8 cellular contexts compared by ENCODE assay signal in the genomic region with DNA sequence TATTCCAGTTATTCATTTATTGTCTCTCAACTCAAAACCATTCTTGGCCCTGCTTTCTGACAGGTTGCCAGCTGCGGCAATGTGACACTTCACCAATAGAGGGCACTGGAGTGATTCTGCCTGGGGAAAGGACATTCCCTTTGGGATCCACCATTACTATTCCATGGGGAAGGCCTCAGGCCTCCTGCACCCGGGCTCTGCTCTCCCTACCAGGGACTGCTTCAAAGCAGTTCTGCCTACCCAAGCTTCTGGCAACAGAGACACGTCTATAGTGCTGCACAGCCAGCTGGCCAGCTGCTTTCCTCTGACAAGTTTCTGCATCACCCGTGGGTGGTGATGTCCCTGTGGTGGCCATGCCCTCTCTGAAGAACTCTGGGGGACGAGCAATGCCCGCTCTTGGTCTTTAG.
DNase-seq lines count a peak whose midpoint lies in the region; ATAC-seq and TF ChIP-seq lines count a peak whose summit lies in the region.

No MANE protein-coding gene starts in this region.

- no peak overlapping the region for H2BK120ac ChIP-seq in mesendoderm (ENCODE audit: low read depth, low read length)

- peak; percentile 88 for TF ChIP-seq CTCF in LNCAP (IDR thresholded peaks at IDR 0.05)
- TF ChIP-seq CTCF in WERI-Rb-1 (IDR thresholded peaks at IDR 0.05; ENCODE audit: low read depth, low read length): peak; percentile 87

- H4K5ac ChIP-seq in mesendoderm (ENCODE audit: low read length): no peak overlapping the region

- H2BK15ac ChIP-seq in mesendoderm (replicated peaks; ENCODE audit: low read depth): no peak overlapping the region

- peaks cover 7% of the 10 kb centered on the region for H3K4me1 ChIP-seq in mesendoderm (ENCODE audit: control insufficient read depth, low read depth, low read length)

- H3K36me3 ChIP-seq in WERI-Rb-1 (no peaks in the 10 kb centered on the region), mesendoderm (ENCODE audit: control insufficient read depth, insufficient read depth, low read length) (no peaks in the 10 kb centered on the region)

- H3K23ac ChIP-seq in mesendoderm (ENCODE audit: low read length): no peak overlapping the region

- WGBS in mesendoderm (ENCODE audit: extremely low coverage, insufficient coverage, low lambda C conversion rate): no CpG with 5 or more reads among the region's 6 CpGs

- peak overlapping the region; percentile 56 for H3K18ac ChIP-seq in mesendoderm (ENCODE audit: low read length)

- H3K79me2 ChIP-seq in mesendoderm (ENCODE audit: control insufficient read depth, insufficient read depth, low read length): no peaks in the 10 kb centered on the region

- no peak overlapping the region for H3K4me2 ChIP-seq in mesendoderm (ENCODE audit: low read length)

- DNase-seq in ELF-1 (ENCODE audit: low read depth, low spot score): peak; percentile 79
- peak; percentile 68 for DNase-seq in WERI-Rb-1
- peak; percentile 54 to 71 for DNase-seq in dermis microvascular lymphatic vessel endothelial cell (ENCODE audit: low read depth in 2 of 2)
- peak; percentile 78 for DNase-seq in mesendoderm
- DNase-seq in superior temporal gyrus (ENCODE audit: extremely low spot score): peak; percentile 94
- DNase-seq in EL: no peak

- H2BK5ac ChIP-seq in mesendoderm (ENCODE audit: low read length): peak overlapping the region; percentile 52

- H3K27me3 ChIP-seq in WERI-Rb-1 (ENCODE audit: insufficient read depth, low read depth, severe bottlenecking) (no peaks in the 10 kb centered on the region), mesendoderm (ENCODE audit: insufficient read depth, low read length, poor library complexity) (no peaks in the 10 kb centered on the region)

- H3K9ac ChIP-seq in mesendoderm (ENCODE audit: low read length): no peak overlapping the region

- H3K27ac ChIP-seq in WERI-Rb-1 (no peak overlapping the region), mesendoderm (ENCODE audit: low read depth, low read length) (no peak overlapping the region)

- H3K9me3 ChIP-seq in WERI-Rb-1 (ENCODE audit: severe bottlenecking): no peaks in the 10 kb centered on the region

- H4K8ac ChIP-seq in mesendoderm (ENCODE audit: low read depth, low read length): no peak overlapping the region

- H2AK5ac ChIP-seq in mesendoderm (ENCODE audit: low read length): no peak overlapping the region

- H3K56ac ChIP-seq in mesendoderm (ENCODE audit: low read length): peak overlapping the region; percentile 66

- H3K4ac ChIP-seq in mesendoderm (ENCODE audit: low read depth, low read length): no peak overlapping the region

- no peak for ATAC-seq in HG03175 (IDR thresholded peaks at IDR 0.05; ENCODE audit: unreplicated experiment)

- H3K79me1 ChIP-seq in mesendoderm (ENCODE audit: low read length): no peaks in the 10 kb centered on the region

- H3K4me3 ChIP-seq in WERI-Rb-1 (ENCODE audit: low read depth, low read length): no peak overlapping the region
- H3K4me3 ChIP-seq in mesendoderm (ENCODE audit: low read length): no peak overlapping the region
